Comparison of ENCODE assay signal across 8 cellular contexts in genomic region chr6:7129784-7130569, GRCh38. TPM values are rescaled to one million over a fixed set of nuclear protein-coding genes. Genes with fewer than 3 reads are reported as not detected.
DNase-seq lines count a peak whose midpoint lies in the region; ATAC-seq and TF ChIP-seq lines count a peak whose summit lies in the region.

No MANE protein-coding gene starts in this region.

- DNase-seq in cardiac muscle cell (ENCODE audit: low read depth in 1 of 2, low spot score in 1 of 2) (peak in 1 of 2 donors; percentile 52), cardiac septum (ENCODE audit: low spot score) (no peak), left colon (no peak), upper lobe of right lung (peak; percentile 74), retina (no peak)
- peak; percentile 66 for DNase-seq in activated T-cell treated with anti-CD3 and anti-CD28 coated beads, Interleukin-2, amount 50 U/mL, for 72 hours

- no peaks in the 10 kb centered on the region for H3K27me3 Mint-ChIP-seq in activated T-cell treated with anti-CD3 and anti-CD28 coated beads, Interleukin-2, amount 50 U/mL, for 72 hours (ENCODE audit: low read depth)

- H3K27me3 ChIP-seq in cardiac muscle cell (no peaks in the 10 kb centered on the region), upper lobe of right lung (no peaks in the 10 kb centered on the region)

- no peaks in the 10 kb centered on the region for H3K9me3 ChIP-seq in cardiac muscle cell (ENCODE audit: low read depth)
- H3K9me3 ChIP-seq in upper lobe of right lung, result no peaks in the 10 kb centered on the region

- H3K4me3 ChIP-seq in cardiac muscle cell (no peak overlapping the region), upper lobe of right lung (no peak overlapping the region)

- H3K27ac Mint-ChIP-seq in activated T-cell treated with anti-CD3 and anti-CD28 coated beads, Interleukin-2, amount 50 U/mL, for 72 hours, result peak overlapping the region; percentile 85

- peaks cover 88% of the 10 kb centered on the region for H3K4me1 Mint-ChIP-seq in activated T-cell treated with anti-CD3 and anti-CD28 coated beads, Interleukin-2, amount 50 U/mL, for 72 hours (ENCODE audit: low read depth)

- no peaks in the 10 kb centered on the region for H3K9me3 Mint-ChIP-seq in activated T-cell treated with anti-CD3 and anti-CD28 coated beads, Interleukin-2, amount 50 U/mL, for 72 hours

- ATAC-seq in activated T-cell treated with anti-CD3 and anti-CD28 coated beads, Interleukin-2, amount 50 U/mL, for 72 hours (replicated peaks in 1 of 2), result peak; percentile 95 to 97
- ATAC-seq in left colon (peak; percentile 25), upper lobe of right lung (peak; percentile 89), GM18519 (IDR thresholded peaks at IDR 0.05; ENCODE audit: low FRiP score, unreplicated experiment) (no peak), GM21526 (IDR thresholded peaks at IDR 0.05; ENCODE audit: low FRiP score, unreplicated experiment) (no peak)

- intact Hi-C loops in cardiac septum (cut with DNase I) (no loop called here), left colon (cut with DNase I, micrococcal nuclease) (no loop called here), upper lobe of right lung (cut with DNase I) (no loop called here)

- peaks cover 0 to 5% of the 10 kb centered on the region in 2 donors for H3K36me3 Mint-ChIP-seq in activated T-cell treated with anti-CD3 and anti-CD28 coated beads, Interleukin-2, amount 50 U/mL, for 72 hours (ENCODE audit: insufficient read depth in 2 of 2)

- TF ChIP-seq CTCF in cardiac muscle cell (IDR thresholded peaks at IDR 0.05; ENCODE audit: low read depth, low read length), result no peak
- no peak for TF ChIP-seq CTCF in upper lobe of right lung (IDR thresholded peaks at IDR 0.05)

- no peaks in the 10 kb centered on the region for H3K36me3 ChIP-seq in cardiac muscle cell
- H3K36me3 ChIP-seq in upper lobe of right lung, result no peaks in the 10 kb centered on the region

- H3K27ac ChIP-seq in cardiac muscle cell, result peak overlapping the region; percentile 24
- H3K27ac ChIP-seq in upper lobe of right lung, result peak overlapping the region; percentile 67

- H3K4me3 Mint-ChIP-seq in activated T-cell treated with anti-CD3 and anti-CD28 coated beads, Interleukin-2, amount 50 U/mL, for 72 hours, result peak overlapping the region; percentile 64 to 65

- H3K4me1 ChIP-seq in cardiac muscle cell (ENCODE audit: low read depth) (peaks cover 14% of the 10 kb centered on the region), upper lobe of right lung (peaks cover 20% of the 10 kb centered on the region)

RNA-seq across cellular contexts. Expression of gene RREB1, which starts 22.2 kb away (rescaled TPM):
- total RNA-seq in cardiac muscle cell (30.5 and 55.3 TPM in 2 replicates), cardiac septum (27.8 TPM), left colon (100 to 1,000 TPM in 1 of 2 donors, 10 to 100 TPM in 1; 76.9 to 101 TPM), upper lobe of right lung (60.2 TPM)
- 15.4 and 22.1 TPM in 2 replicates for polyA plus RNA-seq in cardiac muscle cell
- 10 to 100 TPM; 16.0 to 16.4 TPM for total RNA-seq in activated T-cell treated with anti-CD3 and anti-CD28 coated beads, Interleukin-2, amount 50 U/mL, for 72 hours

Comparison
In these comparisons a context has a peak if more than half of its experiments do, and no peak if none do; other contexts are left out.
1. DNase-seq: peak in activated T-cell treated with anti-CD3 and anti-CD28 coated beads, Interleukin-2, amount 50 U/mL, for 72 hours (2 of 2) and upper lobe of right lung (single experiment); none in cardiac septum (single experiment), left colon (0 of 2) and retina (single experiment).
2. ATAC-seq: peak in activated T-cell treated with anti-CD3 and anti-CD28 coated beads, Interleukin-2, amount 50 U/mL, for 72 hours (2 of 2), left colon (single experiment) and upper lobe of right lung (single experiment); none in GM18519 (single experiment) and GM21526 (single experiment).